In genomic region chr3:141544697-141545096, GRCh38 we compare ENCODE assay signal across 14 cellular contexts. TPM values are rescaled to one million over a fixed set of nuclear protein-coding genes. Genes with fewer than 3 reads are reported as not detected.
DNase-seq lines count a peak whose midpoint lies in the region; ATAC-seq and TF ChIP-seq lines count a peak whose summit lies in the region.
"Had no signal": no experiment of that assay in that cellular context is flagged by ENCODE, and none has a peak within 500 bp of the region (broad histone marks: within the 10 kb centered on the region; RNA-seq: fewer than 3 reads in every experiment).

No MANE protein-coding gene starts in this region.

- WGBS in heart right ventricle, 2 donors: 57 to 76% methylated on average over 6 of the region's 6 CpGs

- peaks cover 35% of the 10 kb centered on the region for H3K36me3 Mint-ChIP-seq in central memory CD8-positive, alpha-beta T cell (ENCODE audit: insufficient read depth)
- peaks cover 94% of the 10 kb centered on the region for H3K36me3 Mint-ChIP-seq in stimulated activated memory B cell treated with anti-CD40 and anti-IgM and Interleukin-4, amounts not matched to agents 10 μg/mL and 1 μg/mL and 100 μg/mL, for 72 hours

- TF ChIP-seq CTCF in heart right ventricle (IDR thresholded peaks at IDR 0.05) (no peak), OCI-LY7 (conservative IDR thresholded peaks at IDR 0.05; ENCODE audit: low read length) (no peak)

- intact Hi-C loops in heart right ventricle (cut with DNase I): loop anchor here in 1 of 10 donors (5.0 kb wide), 1 partner anchor 57 kb away; the partner anchor contains the start of gene RASA2
- intact Hi-C loops in Right ventricle myocardium superior (cut with DNase I): loop anchor here (5.0 kb wide), 1 partner anchor 67 kb away; no protein-coding TSS in a partner anchor
- intact Hi-C loops in OCI-LY7 (cut with micrococcal nuclease; ENCODE audit: unreplicated experiment): no loop called here

- ATAC-seq in heart right ventricle (peak in 5 of 8 donors; percentile 49 to 74 (median 61)), Right ventricle myocardium superior (ENCODE audit: poor library complexity) (no peak), GM18868 (IDR thresholded peaks at IDR 0.05; ENCODE audit: unreplicated experiment) (no peak), GM21737 (IDR thresholded peaks at IDR 0.05; ENCODE audit: unreplicated experiment) (no peak)
- ATAC-seq in central memory CD8-positive, alpha-beta T cell (replicated peaks; ENCODE audit: extremely low read depth, poor library complexity, severe bottlenecking): peak; percentile 81
- no peak for ATAC-seq in stimulated activated memory B cell treated with anti-CD40 and anti-IgM and Interleukin-4, amounts not matched to agents 10 μg/mL and 1 μg/mL and 100 μg/mL, for 72 hours
- ATAC-seq: GM23338 had no signal

- H4K20me1 ChIP-seq in OCI-LY7 (ENCODE audit: insufficient read depth, low read length): no peaks in the 10 kb centered on the region

- POLR2A ChIA-PET in OCI-LY7 (lab: Charles Lee): interaction anchor here (0.7 to 1.2 kb wide), 2 partner anchors 52 to 87 kb away, joined by 3 to 4 read pairs; no protein-coding TSS in a partner anchor

- BruUV-seq in OCI-LY7 (replicated peaks; lab: Mats Ljungman, UMichigan): TSS peak; percentile 9

- no peaks in the 10 kb centered on the region for H3K79me2 ChIP-seq in OCI-LY7 (ENCODE audit: insufficient read depth, low read depth, low read length)

- H3K36me3 ChIP-seq in heart right ventricle (peaks cover 0 to 64% (median 0%) of the 10 kb centered on the region in 9 donors), OCI-LY7 (ENCODE audit: insufficient read depth, low read length) (peaks cover 63% of the 10 kb centered on the region)

- H3K4me3 Mint-ChIP-seq in central memory CD8-positive, alpha-beta T cell: peak overlapping the region; percentile 25
- H3K4me3 Mint-ChIP-seq in stimulated activated memory B cell treated with anti-CD40 and anti-IgM and Interleukin-4, amounts not matched to agents 10 μg/mL and 1 μg/mL and 100 μg/mL, for 72 hours: peak overlapping the region; percentile 32
- H3K4me3 Mint-ChIP-seq: GM23338, nephron progenitor cell had no signal

- peaks cover 0 to 35% (median 4%) of the 10 kb centered on the region in 11 donors for H3K9me3 ChIP-seq in heart right ventricle
- peaks cover 31% of the 10 kb centered on the region; the same call in 1 of the 2 replicates for H3K9me3 ChIP-seq in OCI-LY7 (ENCODE audit: low read length)

- H3K27ac ChIP-seq in heart right ventricle (peak overlapping the region in 3 of 10 donors; percentile 4 to 38 (median 35)), OCI-LY7 (ENCODE audit: low read depth, low read length, poor library complexity, severe bottlenecking) (no peak overlapping the region)
- H3K27ac ChIP-seq: BLaER1 treated with 17β-estradiol and CSF1 and Interleukin-3, amounts not matched to agents 10 nM and 100 nM had no signal

- CTCF ChIA-PET in OCI-LY7 (lab: Charles Lee; ENCODE audit: unreplicated experiment): interaction anchor here (0.6 kb wide), 1 partner anchor 64 kb away, joined by 3 read pairs; no protein-coding TSS in a partner anchor

- H2AFZ ChIP-seq in OCI-LY7 (ENCODE audit: low read length): no peak overlapping the region
- H2AFZ ChIP-seq: GM23338 had no signal

- H3K27me3 Mint-ChIP-seq in central memory CD8-positive, alpha-beta T cell: no peaks in the 10 kb centered on the region
- no peaks in the 10 kb centered on the region for H3K27me3 Mint-ChIP-seq in stimulated activated memory B cell treated with anti-CD40 and anti-IgM and Interleukin-4, amounts not matched to agents 10 μg/mL and 1 μg/mL and 100 μg/mL, for 72 hours

- DNase-seq in heart right ventricle (no peak), Right ventricle myocardium superior (no peak), OCI-LY7 (ENCODE audit: low spot score) (no peak)
- no peak for DNase-seq in central memory CD8-positive, alpha-beta T cell (ENCODE audit: low spot score in 2 of 2)
- no peak for DNase-seq in activated effector memory CD4-positive, alpha-beta T cell treated with Interleukin-2 at 50 U/mL for 16 hours
- DNase-seq: activated CD8-positive, alpha-beta memory T cell treated with anti-CD3 and anti-CD28 coated beads, Interleukin-2, amount 50 U/mL, for 4 hours; islet precursor cell; NCI-H1694; nephron progenitor cell had no signal

- peak overlapping the region in 2 of 10 donors; percentile 1 to 27 for H3K4me3 ChIP-seq in heart right ventricle
- H3K4me3 ChIP-seq in OCI-LY7 (ENCODE audit: low read depth, low read length, poor library complexity, severe bottlenecking): no peak overlapping the region
- H3K4me3 ChIP-seq: BLaER1 treated with 17β-estradiol and CSF1 and Interleukin-3, amounts not matched to agents 10 nM and 100 nM; GM23338 had no signal

- H3K4me1 Mint-ChIP-seq in central memory CD8-positive, alpha-beta T cell: peaks cover 74% of the 10 kb centered on the region
- H3K4me1 Mint-ChIP-seq in stimulated activated memory B cell treated with anti-CD40 and anti-IgM and Interleukin-4, amounts not matched to agents 10 μg/mL and 1 μg/mL and 100 μg/mL, for 72 hours: peaks cover 20% of the 10 kb centered on the region
- H3K4me1 Mint-ChIP-seq: GM23338, nephron progenitor cell had no signal

- H3K9me3 Mint-ChIP-seq in central memory CD8-positive, alpha-beta T cell: no peaks in the 10 kb centered on the region
- peaks cover 20% of the 10 kb centered on the region for H3K9me3 Mint-ChIP-seq in stimulated activated memory B cell treated with anti-CD40 and anti-IgM and Interleukin-4, amounts not matched to agents 10 μg/mL and 1 μg/mL and 100 μg/mL, for 72 hours
- H3K9me3 Mint-ChIP-seq: GM23338 had no signal

- no peaks in the 10 kb centered on the region for H3K9me2 ChIP-seq in OCI-LY7 (ENCODE audit: insufficient read depth, low read length)

- no peak overlapping the region for H3K4me2 ChIP-seq in OCI-LY7 (ENCODE audit: low read length)
- H3K4me2 ChIP-seq: GM23338 had no signal

- no peaks in the 10 kb centered on the region for H3K27me3 ChIP-seq in heart right ventricle
- H3K27me3 ChIP-seq: BLaER1 treated with 17β-estradiol and CSF1 and Interleukin-3, amounts not matched to agents 10 nM and 100 nM had no signal

- H3K4me1 ChIP-seq in heart right ventricle: peaks cover 0 to 28% (median 0%) of the 10 kb centered on the region in 9 donors
- H3K4me1 ChIP-seq in OCI-LY7 (ENCODE audit: insufficient read depth, low read length, poor library complexity, severe bottlenecking): no peaks in the 10 kb centered on the region

- peak overlapping the region; percentile 19 for H3K27ac Mint-ChIP-seq in central memory CD8-positive, alpha-beta T cell (ENCODE audit: low read depth)
- no peak overlapping the region for H3K27ac Mint-ChIP-seq in stimulated activated memory B cell treated with anti-CD40 and anti-IgM and Interleukin-4, amounts not matched to agents 10 μg/mL and 1 μg/mL and 100 μg/mL, for 72 hours
- H3K27ac Mint-ChIP-seq: GM23338, nephron progenitor cell had no signal

RNA-seq across cellular contexts. Expression of gene RASA2, which starts 57.9 kb away (rescaled TPM):
- total RNA-seq in heart right ventricle: 1 to 10 TPM; 2.7 to 7.7 (median 5.1) TPM
- 1 to 10 TPM; 1.4 to 6.5 TPM for polyA plus RNA-seq in heart right ventricle
- total RNA-seq in Right ventricle myocardium superior: 3.5 TPM
- 11.0 and 13.0 TPM in 2 replicates for total RNA-seq in OCI-LY7 (2014; rRNA removed; shearing (Covaris generic))
- 21.7 and 27.8 TPM in 2 replicates for total RNA-seq in OCI-LY7 (2022)

Comparison
In these comparisons a context has a peak if more than half of its experiments do, and no peak if none do; other contexts are left out.
1. ATAC-seq: peak in heart right ventricle (5 of 8) and central memory CD8-positive, alpha-beta T cell (single experiment); none in Right ventricle myocardium superior (single experiment), stimulated activated memory B cell treated with anti-CD40 and anti-IgM and Interleukin-4, amounts not matched to agents 10 μg/mL and 1 μg/mL and 100 μg/mL, for 72 hours (single experiment), GM18868 (single experiment) and GM21737 (single experiment).